ENCODE assay signal across 8 cellular contexts in genomic region chr7:23261843-23262452, GRCh38. TPM values are rescaled to one million over a fixed set of nuclear protein-coding genes. Genes with fewer than 3 reads are reported as not detected.
A peak's percentile ranks its signal among the peaks of the same experiment; 100 is the strongest.
DNase-seq lines count a peak whose midpoint lies in the region; ATAC-seq and TF ChIP-seq lines count a peak whose summit lies in the region.

No MANE protein-coding gene starts in this region.

- TF ChIP-seq POLR2A in right lobe of liver (IDR thresholded peaks at IDR 0.05) = no peak

- DNase-seq in NCI-H446 (lab: John Stamatoyannopoulos, UW) = peak; percentile 39 to 74
- DNase-seq in NCI-H446 treated with DMSO at 0.1 percent for 48 hours (lab: John Stamatoyannopoulos, UW) = no peak
- peak; percentile 67 for DNase-seq in NCI-H2196 (lab: John Stamatoyannopoulos, UW; ENCODE audit: unreplicated experiment)
- no peak for DNase-seq in activated B cell treated with CpG ODN at 0.5 μM for 24 hours
- peak; percentile 51 for DNase-seq in cerebellar cortex (ENCODE audit: low spot score)
- DNase-seq in right lobe of liver = peak; percentile 51 to 63 (median 54)
- peak; percentile 24 for DNase-seq in stimulated activated CD8-positive, alpha-beta memory T cell treated with anti-CD3 and anti-CD28 coated beads, Interleukin-4, amount 100 ng/mL, for 24 hours (ENCODE audit: low read depth)

- intact Hi-C loops in activated B cell treated with CpG ODN at 0.5 μM for 24 hours (cut with micrococcal nuclease) = loop anchor here (2.0 kb wide), 1 partner anchor 15 kb away; no protein-coding TSS in a partner anchor
- intact Hi-C loops in right lobe of liver (cut with DNase I) = no loop called here

- POLR2A ChIA-PET in activated B cell treated with CpG ODN at 0.5 μM for 24 hours (lab: Charles Lee) = no interaction called here

- no peaks in the 10 kb centered on the region for H3K4me1 ChIP-seq in right lobe of liver

- peaks cover 2% of the 10 kb centered on the region for H3K27me3 Mint-ChIP-seq in activated B cell treated with CpG ODN at 0.5 μM for 24 hours

- no peaks in the 10 kb centered on the region for H3K36me3 Mint-ChIP-seq in activated B cell treated with CpG ODN at 0.5 μM for 24 hours (ENCODE audit: low read depth)

- no peaks in the 10 kb centered on the region for H3K36me3 ChIP-seq in right lobe of liver

- H3K4me1 Mint-ChIP-seq in activated B cell treated with CpG ODN at 0.5 μM for 24 hours = no peaks in the 10 kb centered on the region

- H3K4me3 ChIP-seq in right lobe of liver = no peak overlapping the region

- TF ChIP-seq CTCF in activated B cell treated with CpG ODN at 0.5 μM for 24 hours (IDR thresholded peaks at IDR 0.05) = no peak
- peak; percentile 56 to 86 (median 81) for TF ChIP-seq CTCF in right lobe of liver (IDR thresholded peaks at IDR 0.05)

- H3K9me3 Mint-ChIP-seq in activated B cell treated with CpG ODN at 0.5 μM for 24 hours = no peaks in the 10 kb centered on the region

- no peaks in the 10 kb centered on the region for H3K27me3 ChIP-seq in right lobe of liver

- CTCF ChIA-PET in activated B cell treated with CpG ODN at 0.5 μM for 24 hours (lab: Charles Lee) = interaction anchor here (0.7 to 3.1 kb wide), 3 partner anchors 9 to 35 kb away, joined by 3 to 23 read pairs (median 4); no protein-coding TSS in a partner anchor

- no peak overlapping the region for H3K27ac Mint-ChIP-seq in activated B cell treated with CpG ODN at 0.5 μM for 24 hours

- no peak overlapping the region for H3K4me3 Mint-ChIP-seq in activated B cell treated with CpG ODN at 0.5 μM for 24 hours

- H3K27ac ChIP-seq in right lobe of liver = no peak overlapping the region

- ATAC-seq in HG02870 (IDR thresholded peaks at IDR 0.05; ENCODE audit: unreplicated experiment) (peak; percentile 65), activated B cell treated with CpG ODN at 0.5 μM for 24 hours (ENCODE audit: low read depth) (peak; percentile 79), right lobe of liver (peak; percentile 89 to 96 (median 92))

- 1% methylated on average over 7 of the region's 7 CpGs for WGBS in right lobe of liver (ENCODE audit: insufficient coverage, low coverage, low lambda C conversion rate, missing lambda C conversion rate)

- no peaks in the 10 kb centered on the region for H3K9me3 ChIP-seq in right lobe of liver

RNA-seq across cellular contexts. Expression of gene GPNMB, which starts 15.4 kb away (rescaled TPM):
- total RNA-seq in activated B cell treated with CpG ODN at 0.5 μM for 24 hours (0.76 and 1.1 TPM in 2 replicates), right lobe of liver (10 to 100 TPM in 4 of 6 experiments, 1 to 10 TPM in 2; 5.8 to 64.9 (median 13.4) TPM)

RNA-seq across cellular contexts. Expression of gene MALSU1, which starts 37.2 kb away (rescaled TPM):
- total RNA-seq in activated B cell treated with CpG ODN at 0.5 μM for 24 hours = 42.0 and 42.6 TPM in 2 replicates
- 10 to 100 TPM; 36.7 to 55.1 (median 44.7) TPM for total RNA-seq in right lobe of liver

Comparison
In these comparisons a context has a peak if more than half of its experiments do, and no peak if none do; other contexts are left out.
1. DNase-seq: peak in NCI-H446 (2 of 2), NCI-H2196 (single experiment), cerebellar cortex (single experiment), right lobe of liver (3 of 3) and stimulated activated CD8-positive, alpha-beta memory T cell treated with anti-CD3 and anti-CD28 coated beads, Interleukin-4, amount 100 ng/mL, for 24 hours (single experiment); none in NCI-H446 treated with DMSO at 0.1 percent for 48 hours (single experiment) and activated B cell treated with CpG ODN at 0.5 μM for 24 hours (single experiment).
2. Peak in every context shown above with its lines, with median percentiles within 50 percentile points of each other: ATAC-seq.